18 cellular contexts compared by ENCODE assay signal in genomic region chr20:3711418-3712043, GRCh38. TPM values are rescaled to one million over a fixed set of nuclear protein-coding genes. Genes with fewer than 3 reads are reported as not detected.
DNase-seq lines count a peak whose midpoint lies in the region; ATAC-seq lines count a peak whose summit lies in the region.
"Had no signal": no experiment of that assay in that cellular context is flagged by ENCODE, and none has a peak within 500 bp of the region (broad histone marks: within the 10 kb centered on the region; RNA-seq: fewer than 3 reads in every experiment).

No MANE protein-coding gene starts in this region.

- peaks cover 8% of the 10 kb centered on the region for H3K27me3 Mint-ChIP-seq in activated CD8-positive, alpha-beta memory T cell treated with anti-CD3 and anti-CD28 coated beads, Interleukin-2, amount 10 ng/mL, durations not matched to agents 7 days and 5 days
- H3K27me3 Mint-ChIP-seq: activated CD4-positive, alpha-beta T cell treated with anti-CD3 and anti-CD28 coated beads for 36 hours had no signal

- no peaks in the 10 kb centered on the region for H3K36me3 Mint-ChIP-seq in activated CD8-positive, alpha-beta memory T cell treated with anti-CD3 and anti-CD28 coated beads, Interleukin-2, amount 10 ng/mL, durations not matched to agents 7 days and 5 days
- H3K36me3 Mint-ChIP-seq: activated naive CD4-positive, alpha-beta T cell treated with anti-CD3 and anti-CD28 coated beads, Interleukin-2, amount 50 U/mL, for 24 hours; natural killer cell treated with Interleukin-12 subunit alpha and Interleukin-12 subunit beta and Interleukin-15 and Interleukin-18, amount 100 ng/mL, for 72 hours had no signal

- intact Hi-C loops in sciatic nerve (cut with DNase I) = loop anchor here (2.0 kb wide), 1 partner anchor 35 kb away; no protein-coding TSS in a partner anchor

- peak overlapping the region in 3 of 10 experiments; percentile 60 to 65 (median 60); a peak in 7 of 20 replicates for H3K4me3 ChIP-seq in BLaER1 treated with 17β-estradiol and CSF1 and Interleukin-3, amounts not matched to agents 10 nM and 100 nM
- H3K4me3 ChIP-seq: HAP-1 had no signal

- H3K9me3 ChIP-seq in BLaER1 treated with 17β-estradiol and CSF1 and Interleukin-3, amounts not matched to agents 10 nM and 100 nM (replicated peaks in 1 of 11) = no peaks in the 10 kb centered on the region
- H3K9me3 ChIP-seq: ascending aorta, gastroesophageal sphincter, HAP-1 had no signal

- H3K4me1 ChIP-seq in BLaER1 treated with 17β-estradiol and CSF1 and Interleukin-3, amounts not matched to agents 10 nM and 100 nM = peaks cover 16 to 99% (median 59%) of the 10 kb centered on the region in 10 experiments; a peak in 19 of 20 replicates
- H3K4me1 ChIP-seq: HAP-1 had no signal

- peak overlapping the region in 9 of 11 experiments; percentile 38 to 77 (median 59); a peak in 17 of 22 replicates for H3K27ac ChIP-seq in BLaER1 treated with 17β-estradiol and CSF1 and Interleukin-3, amounts not matched to agents 10 nM and 100 nM
- H3K27ac ChIP-seq: ascending aorta, RWPE1 had no signal

- DNase-seq in OCI-M1 (lab: John Stamatoyannopoulos, UW) (peak; percentile 51), islet precursor cell (peak; percentile 40), sciatic nerve (ENCODE audit: low spot score) (no peak), foreskin melanocyte (no peak)
- DNase-seq in stimulated activated CD4-positive, alpha-beta T cell treated with anti-CD3 and anti-CD28 coated beads, Interleukin-4, amount 100 ng/mL, for 1 hour = no peak
- no peak for DNase-seq in activated CD8-positive, alpha-beta memory T cell treated with anti-CD3 and anti-CD28 coated beads, Interleukin-2, amount 10 ng/mL, durations not matched to agents 7 days and 5 days

- peaks cover 0 to 23% (median 0%) of the 10 kb centered on the region in 11 experiments; a peak in 5 of 22 replicates for H3K36me3 ChIP-seq in BLaER1 treated with 17β-estradiol and CSF1 and Interleukin-3, amounts not matched to agents 10 nM and 100 nM
- H3K36me3 ChIP-seq: ascending aorta, gastroesophageal sphincter, HAP-1 had no signal

- H3K9me3 Mint-ChIP-seq in activated CD8-positive, alpha-beta memory T cell treated with anti-CD3 and anti-CD28 coated beads, Interleukin-2, amount 10 ng/mL, durations not matched to agents 7 days and 5 days (ENCODE audit: low read depth) = no peaks in the 10 kb centered on the region
- H3K9me3 Mint-ChIP-seq: activated naive CD4-positive, alpha-beta T cell treated with anti-CD3 and anti-CD28 coated beads, Interleukin-2, amount 50 U/mL, for 24 hours; natural killer cell treated with Interleukin-12 subunit alpha and Interleukin-12 subunit beta and Interleukin-15 and Interleukin-18, amount 100 ng/mL, for 72 hours had no signal

- peaks cover 6% of the 10 kb centered on the region for H3K4me1 Mint-ChIP-seq in activated CD8-positive, alpha-beta memory T cell treated with anti-CD3 and anti-CD28 coated beads, Interleukin-2, amount 10 ng/mL, durations not matched to agents 7 days and 5 days
- H3K4me1 Mint-ChIP-seq: activated CD4-positive, alpha-beta T cell treated with anti-CD3 and anti-CD28 coated beads for 36 hours; activated naive CD4-positive, alpha-beta T cell treated with anti-CD3 and anti-CD28 coated beads, Interleukin-2, amount 50 U/mL, for 24 hours had no signal

- no peak overlapping the region for H3K4me3 Mint-ChIP-seq in activated CD8-positive, alpha-beta memory T cell treated with anti-CD3 and anti-CD28 coated beads, Interleukin-2, amount 10 ng/mL, durations not matched to agents 7 days and 5 days
- H3K4me3 Mint-ChIP-seq: activated CD4-positive, alpha-beta T cell treated with anti-CD3 and anti-CD28 coated beads for 36 hours; activated naive CD4-positive, alpha-beta T cell treated with anti-CD3 and anti-CD28 coated beads, Interleukin-2, amount 50 U/mL, for 24 hours; natural killer cell treated with Interleukin-12 subunit alpha and Interleukin-12 subunit beta and Interleukin-15 and Interleukin-18, amount 100 ng/mL, for 72 hours had no signal

- no peak overlapping the region for H3K27ac Mint-ChIP-seq in activated CD8-positive, alpha-beta memory T cell treated with anti-CD3 and anti-CD28 coated beads, Interleukin-2, amount 10 ng/mL, durations not matched to agents 7 days and 5 days
- H3K27ac Mint-ChIP-seq: activated CD4-positive, alpha-beta T cell treated with anti-CD3 and anti-CD28 coated beads for 36 hours; activated naive CD4-positive, alpha-beta T cell treated with anti-CD3 and anti-CD28 coated beads, Interleukin-2, amount 50 U/mL, for 24 hours; natural killer cell treated with Interleukin-12 subunit alpha and Interleukin-12 subunit beta and Interleukin-15 and Interleukin-18, amount 100 ng/mL, for 72 hours had no signal

- H3K4me2 ChIP-seq in BLaER1 treated with 17β-estradiol and CSF1 and Interleukin-3, amounts not matched to agents 10 nM and 100 nM = peak overlapping the region in 9 of 11 experiments; percentile 15 to 99 (median 90); a peak in 17 of 22 replicates

- no peaks in the 10 kb centered on the region for H3K27me3 ChIP-seq in BLaER1 treated with 17β-estradiol and CSF1 and Interleukin-3, amounts not matched to agents 10 nM and 100 nM
- H3K27me3 ChIP-seq: ascending aorta, gastroesophageal sphincter had no signal

- ATAC-seq in sciatic nerve (peak; percentile 14), HG03469 (IDR thresholded peaks at IDR 0.05; ENCODE audit: unreplicated experiment) (no peak)
- ATAC-seq in activated CD8-positive, alpha-beta memory T cell treated with anti-CD3 and anti-CD28 coated beads, Interleukin-2, amount 10 ng/mL, durations not matched to agents 7 days and 5 days = no peak

- peaks cover 0 to 15% (median 0%) of the 10 kb centered on the region in 11 experiments; a peak in 3 of 22 replicates for H4K20me1 ChIP-seq in BLaER1 treated with 17β-estradiol and CSF1 and Interleukin-3, amounts not matched to agents 10 nM and 100 nM

- CTCF ChIA-PET in activated CD8-positive, alpha-beta memory T cell treated with anti-CD3 and anti-CD28 coated beads, Interleukin-2, amount 10 ng/mL, durations not matched to agents 7 days and 5 days (lab: Charles Lee) = interaction anchor here (0.7 to 5.3 kb wide), 40 partner anchors 9 to 554 kb away, joined by 3 to 122 read pairs (median 4); partner anchors contain the start of genes ADAM33 and ADISSP

- H3K9ac ChIP-seq in BLaER1 treated with 17β-estradiol and CSF1 and Interleukin-3, amounts not matched to agents 10 nM and 100 nM = peak overlapping the region in 5 of 11 experiments; percentile 5 to 68 (median 64); a peak in 8 of 22 replicates

RNA-seq across cellular contexts. Expression of gene SIGLEC1, which starts 0.9 kb away (rescaled TPM):
- total RNA-seq in sciatic nerve = 19.2 TPM
- not detected for total RNA-seq in activated CD8-positive, alpha-beta memory T cell treated with anti-CD3 and anti-CD28 coated beads, Interleukin-2, amount 10 ng/mL, durations not matched to agents 7 days and 5 days
- total RNA-seq: activated CD4-positive, alpha-beta T cell treated with anti-CD3 and anti-CD28 coated beads for 36 hours; activated CD8-positive, alpha-beta memory T cell treated with anti-CD3 and anti-CD28 coated beads for 36 hours had no signal

RNA-seq across cellular contexts. Expression of gene HSPA12B, which starts 21.0 kb away (rescaled TPM):
- 20.4 TPM for total RNA-seq in sciatic nerve
- total RNA-seq in activated CD8-positive, alpha-beta memory T cell treated with anti-CD3 and anti-CD28 coated beads, Interleukin-2, amount 10 ng/mL, durations not matched to agents 7 days and 5 days = not detected
- total RNA-seq: activated CD4-positive, alpha-beta T cell treated with anti-CD3 and anti-CD28 coated beads for 36 hours; activated CD8-positive, alpha-beta memory T cell treated with anti-CD3 and anti-CD28 coated beads for 36 hours; natural killer cell treated with Interleukin-12 subunit alpha and Interleukin-12 subunit beta and Interleukin-15 and Interleukin-18, amount 100 ng/mL, for 72 hours had no signal

RNA-seq across cellular contexts. Expression of gene ADAM33, which starts 29.7 kb away (rescaled TPM):
- total RNA-seq in sciatic nerve = 117 TPM
- total RNA-seq in activated CD8-positive, alpha-beta memory T cell treated with anti-CD3 and anti-CD28 coated beads, Interleukin-2, amount 10 ng/mL, durations not matched to agents 7 days and 5 days = not detected
- total RNA-seq: activated CD4-positive, alpha-beta T cell treated with anti-CD3 and anti-CD28 coated beads for 36 hours; activated CD8-positive, alpha-beta memory T cell treated with anti-CD3 and anti-CD28 coated beads for 36 hours; natural killer cell treated with Interleukin-12 subunit alpha and Interleukin-12 subunit beta and Interleukin-15 and Interleukin-18, amount 100 ng/mL, for 72 hours had no signal

RNA-seq across cellular contexts. Expression of gene GFRA4, which starts 48.3 kb away (rescaled TPM):
- total RNA-seq in sciatic nerve = not detected
- not detected for total RNA-seq in activated CD8-positive, alpha-beta memory T cell treated with anti-CD3 and anti-CD28 coated beads, Interleukin-2, amount 10 ng/mL, durations not matched to agents 7 days and 5 days
- total RNA-seq: activated CD4-positive, alpha-beta T cell treated with anti-CD3 and anti-CD28 coated beads for 36 hours; activated CD8-positive, alpha-beta memory T cell treated with anti-CD3 and anti-CD28 coated beads for 36 hours; ascending aorta; cerebellum; gastroesophageal sphincter; natural killer cell treated with Interleukin-12 subunit alpha and Interleukin-12 subunit beta and Interleukin-15 and Interleukin-18, amount 100 ng/mL, for 72 hours; subcutaneous adipose tissue had no signal

RNA-seq across cellular contexts. Expression of gene ADISSP, which starts 56.0 kb away (rescaled TPM):
- total RNA-seq in sciatic nerve = 25.7 TPM
- 10 to 100 TPM; 32.5 to 37.0 TPM for total RNA-seq in activated CD8-positive, alpha-beta memory T cell treated with anti-CD3 and anti-CD28 coated beads, Interleukin-2, amount 10 ng/mL, durations not matched to agents 7 days and 5 days

Comparison
In these comparisons a context has a peak if more than half of its experiments do, and no peak if none do; other contexts are left out.
1. DNase-seq: peak in OCI-M1 (single experiment) and islet precursor cell (single experiment); none in sciatic nerve (single experiment), stimulated activated CD4-positive, alpha-beta T cell treated with anti-CD3 and anti-CD28 coated beads, Interleukin-4, amount 100 ng/mL, for 1 hour (single experiment), activated CD8-positive, alpha-beta memory T cell treated with anti-CD3 and anti-CD28 coated beads, Interleukin-2, amount 10 ng/mL, durations not matched to agents 7 days and 5 days (single experiment) and foreskin melanocyte (single experiment).
2. RNA of gene SIGLEC1, which starts 0.9 kb away (total RNA-seq): 19.2 TPM in sciatic nerve (single experiment); not detected in activated CD8-positive, alpha-beta memory T cell treated with anti-CD3 and anti-CD28 coated beads, Interleukin-2, amount 10 ng/mL, durations not matched to agents 7 days and 5 days; every median in the first group is over 10 times any median in the second.
3. RNA of gene HSPA12B, which starts 21.0 kb away (total RNA-seq): 20.4 TPM in sciatic nerve (single experiment); not detected in activated CD8-positive, alpha-beta memory T cell treated with anti-CD3 and anti-CD28 coated beads, Interleukin-2, amount 10 ng/mL, durations not matched to agents 7 days and 5 days; every median in the first group is over 10 times any median in the second.
4. RNA of gene ADAM33, which starts 29.7 kb away (total RNA-seq): 117 TPM in sciatic nerve (single experiment); not detected in activated CD8-positive, alpha-beta memory T cell treated with anti-CD3 and anti-CD28 coated beads, Interleukin-2, amount 10 ng/mL, durations not matched to agents 7 days and 5 days; every median in the first group is over 100 times any median in the second.